In the genomic region with DNA sequence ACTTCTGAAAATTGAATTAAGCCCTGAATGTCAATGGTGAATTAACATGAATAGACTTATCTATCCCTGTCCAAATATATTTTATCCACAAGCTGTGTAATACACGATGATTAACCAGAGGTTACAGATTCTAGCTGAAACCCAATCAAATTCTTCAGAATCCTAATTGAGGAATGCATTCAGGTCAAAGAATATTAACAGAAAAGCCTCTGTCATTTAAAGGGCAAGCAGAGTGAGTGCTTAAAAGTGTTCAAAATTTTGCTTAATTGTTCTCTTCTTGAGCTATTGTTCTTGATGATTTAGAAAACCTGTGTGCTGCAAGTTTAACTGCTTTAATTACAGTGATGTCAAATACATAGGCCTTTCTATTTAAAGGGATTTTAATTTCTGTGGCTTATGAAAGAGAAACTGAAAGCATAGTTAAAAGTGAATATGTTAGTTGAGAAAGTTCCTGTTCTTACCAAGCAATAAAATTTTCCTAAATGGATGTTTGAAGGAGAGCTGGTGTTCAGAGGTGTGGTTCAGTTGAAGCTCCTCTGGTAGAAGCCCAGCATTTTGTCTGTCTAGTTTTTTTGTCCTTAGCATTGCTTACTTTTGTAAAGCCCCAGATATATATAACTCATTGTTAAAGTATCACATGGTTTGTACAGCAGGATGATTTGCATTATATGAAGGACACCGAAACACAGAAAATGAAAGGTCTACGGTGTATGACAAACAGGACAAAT, we compare ENCODE assay signal across 8 cellular contexts.
DNase-seq lines count a peak whose midpoint lies in the region; ATAC-seq and TF ChIP-seq lines count a peak whose summit lies in the region.
"Had no signal": no experiment of that assay in that cellular context is flagged by ENCODE, and none has a peak within 500 bp of the region (broad histone marks: within the 10 kb centered on the region; RNA-seq: fewer than 3 reads in every experiment).

No MANE protein-coding gene starts in this region.

- DNase-seq in right lobe of liver (no peak), aorta (no peak)
- DNase-seq in stimulated activated CD4-positive, alpha-beta T cell treated with anti-CD3 and anti-CD28 coated beads, Interleukin-4, amount 100 ng/mL, for 24 hours, result no peak
- no peak for DNase-seq in activated effector memory CD4-positive, alpha-beta T cell treated with Interleukin-2 at 50 U/mL for 16 hours

- no peak overlapping the region for H3K9ac ChIP-seq in SU-DHL-6 (ENCODE audit: low read length)

- H3F3A ChIP-seq in SU-DHL-6 (ENCODE audit: insufficient read depth), result no peaks in the 10 kb centered on the region

- TF ChIP-seq POLR2A in right lobe of liver (IDR thresholded peaks at IDR 0.05), result no peak

- H3K9me3 ChIP-seq in SU-DHL-6 (ENCODE audit: insufficient read depth, low read length) (peaks cover 5% of the 10 kb centered on the region; the same call in 1 of the 2 replicates), right lobe of liver (no peaks in the 10 kb centered on the region), aorta (ENCODE audit: control insufficient read depth, low read length) (no peaks in the 10 kb centered on the region)

- no peaks in the 10 kb centered on the region for H4K20me1 ChIP-seq in SU-DHL-6 (ENCODE audit: low read depth, low read length)

- peak overlapping the region; percentile 21 for H3K4me3 ChIP-seq in SU-DHL-6 (ENCODE audit: insufficient read depth, low read length, poor library complexity, severe bottlenecking)
- peak overlapping the region; percentile 2 to 10 (median 10) for H3K4me3 ChIP-seq in right lobe of liver
- no peak overlapping the region for H3K4me3 ChIP-seq in aorta (ENCODE audit: low read length in 2 of 2)
- H3K4me3 ChIP-seq: SK-N-MC had no signal

- no peaks in the 10 kb centered on the region for H3K79me2 ChIP-seq in SU-DHL-6 (ENCODE audit: insufficient read depth, low read length)

- H3K4me1 ChIP-seq in right lobe of liver (peaks cover 0 to 18% (median 0%) of the 10 kb centered on the region in 4 donors), aorta (ENCODE audit: control insufficient read depth in 1 of 2, insufficient read depth in 2 of 2, low read length in 2 of 2) (no peaks in the 10 kb centered on the region)

- H3K27me3 ChIP-seq in SU-DHL-6 (ENCODE audit: low read length) (no peaks in the 10 kb centered on the region), right lobe of liver (no peaks in the 10 kb centered on the region), aorta (ENCODE audit: control insufficient read depth in 1 of 2, insufficient read depth in 2 of 2, low read length in 1 of 2) (no peaks in the 10 kb centered on the region)

- TF ChIP-seq CTCF in SU-DHL-6 (IDR thresholded peaks at IDR 0.05; ENCODE audit: insufficient read depth, low read length, poor library complexity, severe bottlenecking) (no peak), right lobe of liver (IDR thresholded peaks at IDR 0.05) (no peak)

- 9% methylated on average over 3 of the region's 3 CpGs for WGBS in right lobe of liver (ENCODE audit: insufficient coverage, low coverage, low lambda C conversion rate, missing lambda C conversion rate)
- WGBS in aorta, 2 donors, result 61 to 69% methylated on average over 3 of the region's 3 CpGs

- H2AFZ ChIP-seq in SU-DHL-6 (ENCODE audit: low read depth, low read length, severe bottlenecking), result no peak overlapping the region

- H3K4me2 ChIP-seq in SU-DHL-6 (ENCODE audit: low read depth, low read length, poor library complexity, severe bottlenecking), result peak overlapping the region; percentile 43

- no peaks in the 10 kb centered on the region for H3K9me2 ChIP-seq in SU-DHL-6 (replicated peaks; ENCODE audit: insufficient read depth, low read length)

- ATAC-seq in GM19023 (IDR thresholded peaks at IDR 0.05; ENCODE audit: unreplicated experiment) (peak; percentile 89), HG02852 (IDR thresholded peaks at IDR 0.05; ENCODE audit: unreplicated experiment) (peak; percentile 89), right lobe of liver (peak; percentile 44 to 71 (median 51)), aorta (ENCODE audit: low FRiP score) (no peak)

- H3K36me3 ChIP-seq in SU-DHL-6 (ENCODE audit: low read length) (no peaks in the 10 kb centered on the region), right lobe of liver (no peaks in the 10 kb centered on the region), aorta (ENCODE audit: control insufficient read depth in 1 of 2, insufficient read depth in 2 of 2, low read length in 1 of 2) (no peaks in the 10 kb centered on the region)

- H3K27ac ChIP-seq in SU-DHL-6 (ENCODE audit: low read depth, low read length), result peak overlapping the region; percentile 48
- H3K27ac ChIP-seq in right lobe of liver, result peak overlapping the region; percentile 4 to 37 (median 32)
- H3K27ac ChIP-seq in aorta (ENCODE audit: low read depth in 1 of 2, low read length in 2 of 2), result no peak overlapping the region
- H3K27ac ChIP-seq: SK-N-MC had no signal

- intact Hi-C loops in right lobe of liver (cut with DNase I) (no loop called here), aorta (cut with DNase I) (no loop called here)

Comparison
In these comparisons a context has a peak if more than half of its experiments do, and no peak if none do; other contexts are left out.
1. H3K27ac ChIP-seq: peak in SU-DHL-6 (single experiment) and right lobe of liver (3 of 3); none in aorta (0 of 2).
2. H3K4me3 ChIP-seq: peak in SU-DHL-6 (single experiment) and right lobe of liver (3 of 3); none in aorta (0 of 2).